ENCODE assay signal across 8 cellular contexts in the genomic region with DNA sequence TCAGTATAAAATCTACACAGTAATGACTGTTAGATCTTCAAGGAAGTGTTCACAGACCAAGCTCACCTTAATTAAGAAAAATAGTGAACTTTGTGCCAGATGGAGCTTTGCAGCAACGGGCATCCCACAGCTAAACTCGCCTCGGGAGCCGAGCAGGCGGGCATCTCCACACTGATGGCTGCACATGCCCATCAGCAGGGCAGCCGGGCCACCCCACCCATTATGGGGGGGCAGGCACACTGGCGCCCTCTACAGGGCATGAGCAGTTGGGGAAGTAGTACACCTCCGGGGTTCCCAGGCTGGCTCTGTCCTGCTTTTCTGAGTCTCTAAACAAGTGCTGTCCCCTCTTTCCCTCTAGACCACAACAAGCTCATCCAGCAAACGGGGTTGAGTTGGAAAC. TPM values are rescaled to one million over a fixed set of nuclear protein-coding genes. Genes with fewer than 3 reads are reported as not detected.
A peak's percentile ranks its signal among the peaks of the same experiment; 100 is the strongest.
DNase-seq lines count a peak whose midpoint lies in the region; ATAC-seq and TF ChIP-seq lines count a peak whose summit lies in the region.

No MANE protein-coding gene starts in this region.

- no peak for TF ChIP-seq POLR2A in body of pancreas (IDR thresholded peaks at IDR 0.05)

- H3K27ac ChIP-seq in right atrium auricular region (no peak overlapping the region), RWPE2 (ENCODE audit: poor library complexity, severe bottlenecking) (no peak overlapping the region), upper lobe of right lung (no peak overlapping the region), body of pancreas (no peak overlapping the region)

- no peaks in the 10 kb centered on the region for H3K9me3 ChIP-seq in right atrium auricular region
- no peaks in the 10 kb centered on the region for H3K9me3 ChIP-seq in RWPE2 (ENCODE audit: severe bottlenecking)
- no peaks in the 10 kb centered on the region for H3K9me3 ChIP-seq in upper lobe of right lung
- H3K9me3 ChIP-seq in body of pancreas, result no peaks in the 10 kb centered on the region

- H3K4me3 ChIP-seq in right atrium auricular region (no peak overlapping the region), RWPE2 (ENCODE audit: severe bottlenecking) (no peak overlapping the region), fibroblast of pulmonary artery (replicated peaks; ENCODE audit: low read depth, low read length) (no peak overlapping the region), upper lobe of right lung (no peak overlapping the region), body of pancreas (no peak overlapping the region)

- H3K27me3 ChIP-seq in right atrium auricular region, result no peaks in the 10 kb centered on the region
- no peaks in the 10 kb centered on the region for H3K27me3 ChIP-seq in RWPE2 (ENCODE audit: insufficient read depth, poor library complexity, severe bottlenecking)
- H3K27me3 ChIP-seq in upper lobe of right lung, result no peaks in the 10 kb centered on the region
- H3K27me3 ChIP-seq in body of pancreas, result no peaks in the 10 kb centered on the region

- intact Hi-C loops in cardiac septum (cut with DNase I), result no loop called here
- intact Hi-C loops in upper lobe of right lung (cut with DNase I), result loop anchor here (5.0 kb wide), 1 partner anchor 462 kb away; no protein-coding TSS in a partner anchor
- intact Hi-C loops in body of pancreas (cut with DNase I), result loop anchor here (5.0 kb wide), 1 partner anchor 462 kb away; no protein-coding TSS in a partner anchor

- H3K4me1 ChIP-seq in right atrium auricular region (no peaks in the 10 kb centered on the region), RWPE2 (ENCODE audit: insufficient read depth, poor library complexity, severe bottlenecking) (peaks cover 5% of the 10 kb centered on the region), upper lobe of right lung (peaks cover 7% of the 10 kb centered on the region), body of pancreas (no peaks in the 10 kb centered on the region)

- WGBS in body of pancreas, 2 donors, result 80 to 82% methylated on average over 9 of the region's 9 CpGs

- ATAC-seq in RWPE2 (ENCODE audit: low read depth) (no peak), upper lobe of right lung (peak; percentile 48), body of pancreas (no peak), HG03469 (IDR thresholded peaks at IDR 0.05; ENCODE audit: unreplicated experiment) (no peak)

- TF ChIP-seq CTCF in right atrium auricular region (IDR thresholded peaks at IDR 0.05), result peak in 1 of 2 donors; percentile 38
- peak; percentile 15 for TF ChIP-seq CTCF in RWPE2 (IDR thresholded peaks at IDR 0.05; ENCODE audit: poor library complexity, severe bottlenecking)
- TF ChIP-seq CTCF in fibroblast of pulmonary artery (IDR thresholded peaks at IDR 0.05; ENCODE audit: low read length, missing control alignments), result peak; percentile 64
- peak; percentile 40 for TF ChIP-seq CTCF in upper lobe of right lung (IDR thresholded peaks at IDR 0.05)
- TF ChIP-seq CTCF in body of pancreas (IDR thresholded peaks at IDR 0.05), result peak in 2 of 7 experiments; percentile 8 to 17

- peaks cover 30% of the 10 kb centered on the region for H3K36me3 ChIP-seq in right atrium auricular region
- peaks cover 12% of the 10 kb centered on the region for H3K36me3 ChIP-seq in RWPE2 (ENCODE audit: low read depth)
- H3K36me3 ChIP-seq in upper lobe of right lung, result peaks cover 33% of the 10 kb centered on the region
- H3K36me3 ChIP-seq in body of pancreas (replicated peaks in 1 of 2; ENCODE audit: insufficient read depth in 1 of 2, low read depth in 2 of 2), result peaks cover 18 to 24% of the 10 kb centered on the region in 2 donors

- DNase-seq in right atrium auricular region (ENCODE audit: low spot score) (peak; percentile 18), cardiac septum (ENCODE audit: low spot score) (no peak), RWPE2 (ENCODE audit: low spot score) (no peak), fibroblast of pulmonary artery (ENCODE audit: low read depth) (no peak), upper lobe of right lung (no peak), body of pancreas (no peak)
- no peak for DNase-seq in activated CD8-positive, alpha-beta memory T cell treated with anti-CD3 and anti-CD28 coated beads for 24 hours

RNA-seq across cellular contexts. Expression of a gene that starts 21.6 kb away (rescaled TPM):
- total RNA-seq in right atrium auricular region (1 to 10 TPM; 3.3 to 8.7 TPM), cardiac septum (7.6 TPM), upper lobe of right lung (26.7 TPM), body of pancreas (10 to 100 TPM; 13.2 to 32.0 TPM)

RNA-seq across cellular contexts. Expression of a gene that starts 32.7 kb away (rescaled TPM):
- total RNA-seq in right atrium auricular region (1 to 10 TPM in 1 of 2 donors, under 1 TPM in 1; 0.33 to 2.7 TPM), cardiac septum (0.38 TPM), upper lobe of right lung (28.3 TPM), body of pancreas (10 to 100 TPM; 13.0 to 53.1 TPM)
